Comparison of ENCODE assay signal across 14 cellular contexts in the genomic region with DNA sequence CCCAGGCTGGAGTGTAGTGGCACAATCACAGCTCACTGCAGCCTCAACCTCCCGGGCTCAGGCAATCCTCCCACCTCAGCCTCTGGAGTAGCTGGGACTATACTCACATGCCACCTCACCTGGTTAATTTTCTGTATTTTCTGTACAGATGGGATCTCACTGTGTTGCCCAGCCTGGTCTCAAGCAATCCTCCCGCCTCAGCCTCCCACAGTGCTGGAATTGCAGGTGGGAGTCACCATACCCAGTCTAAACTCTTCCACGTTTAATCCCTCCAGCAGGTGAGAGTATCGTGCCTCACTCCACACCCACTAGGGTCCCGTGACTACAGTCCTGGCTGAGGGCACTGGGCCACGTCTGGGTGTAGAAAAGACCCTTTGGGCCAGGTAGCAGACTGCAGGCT. TPM values are rescaled to one million over a fixed set of nuclear protein-coding genes. Genes with fewer than 3 reads are reported as not detected.
DNase-seq lines count a peak whose midpoint lies in the region; ATAC-seq lines count a peak whose summit lies in the region.
"Had no signal": no experiment of that assay in that cellular context is flagged by ENCODE, and none has a peak within 500 bp of the region (broad histone marks: within the 10 kb centered on the region; RNA-seq: fewer than 3 reads in every experiment).

No MANE protein-coding gene starts in this region.

- H3K9me3 Mint-ChIP-seq in activated CD4-positive, alpha-beta memory T cell treated with anti-CD3 and anti-CD28 coated beads, Interleukin-2, amount 10 ng/mL, durations not matched to agents 7 days and 5 days = no peaks in the 10 kb centered on the region
- H3K9me3 Mint-ChIP-seq in activated CD4-positive, alpha-beta memory T cell treated with anti-CD3 and anti-CD28 coated beads for 36 hours = no peaks in the 10 kb centered on the region

- H3K9me3 ChIP-seq in muscle layer of colon (ENCODE audit: low read length) = no peaks in the 10 kb centered on the region

- intact Hi-C loops in activated CD4-positive, alpha-beta memory T cell treated with anti-CD3 and anti-CD28 coated beads for 36 hours (cut with micrococcal nuclease) = loop anchor here (2.0 kb wide), 2 partner anchors 17 to 177 kb away; a partner anchor contains a TSS

- CTCF ChIA-PET in activated CD4-positive, alpha-beta memory T cell treated with anti-CD3 and anti-CD28 coated beads, Interleukin-2, amount 10 ng/mL, durations not matched to agents 7 days and 5 days (lab: Charles Lee) = interaction anchor here (0.6 to 4.1 kb wide), 7 partner anchors 12 to 177 kb away, joined by 3 to 71 read pairs (median 20); a partner anchor contains a TSS
- CTCF ChIA-PET in activated CD4-positive, alpha-beta memory T cell treated with anti-CD3 and anti-CD28 coated beads for 36 hours (lab: Charles Lee) = interaction anchor here (0.6 to 5.0 kb wide), 10 partner anchors 12 to 403 kb away, joined by 3 to 73 read pairs (median 9); a partner anchor contains a TSS

- H3K36me3 ChIP-seq in muscle layer of colon (ENCODE audit: insufficient read depth, low read length) = no peaks in the 10 kb centered on the region

- no peaks in the 10 kb centered on the region for H3K27me3 Mint-ChIP-seq in activated CD4-positive, alpha-beta memory T cell treated with anti-CD3 and anti-CD28 coated beads, Interleukin-2, amount 10 ng/mL, durations not matched to agents 7 days and 5 days
- H3K27me3 Mint-ChIP-seq in activated CD4-positive, alpha-beta memory T cell treated with anti-CD3 and anti-CD28 coated beads for 36 hours = no peaks in the 10 kb centered on the region

- POLR2A ChIA-PET in activated CD4-positive, alpha-beta memory T cell treated with anti-CD3 and anti-CD28 coated beads, Interleukin-2, amount 10 ng/mL, durations not matched to agents 7 days and 5 days (lab: Charles Lee) = interaction anchor here (1.6 kb wide), 1 partner anchor 42 kb away, joined by 5 read pairs; a partner anchor contains a TSS
- POLR2A ChIA-PET in activated CD4-positive, alpha-beta memory T cell treated with anti-CD3 and anti-CD28 coated beads for 36 hours (lab: Charles Lee) = no interaction called here

- H3K4me1 ChIP-seq in muscle layer of colon (ENCODE audit: insufficient read depth, low read length) = peaks cover 19% of the 10 kb centered on the region

- peaks cover 8% of the 10 kb centered on the region for H3K4me1 Mint-ChIP-seq in activated CD4-positive, alpha-beta memory T cell treated with anti-CD3 and anti-CD28 coated beads, Interleukin-2, amount 10 ng/mL, durations not matched to agents 7 days and 5 days
- peaks cover 7% of the 10 kb centered on the region for H3K4me1 Mint-ChIP-seq in activated CD4-positive, alpha-beta memory T cell treated with anti-CD3 and anti-CD28 coated beads for 36 hours (ENCODE audit: low read depth)

- H3K27ac ChIP-seq in angular gyrus (ENCODE audit: low read depth, low read length) = peak overlapping the region; percentile 90
- H3K27ac ChIP-seq in muscle layer of colon (ENCODE audit: low read depth, low read length) = no peak overlapping the region
- peak overlapping the region; percentile 88 for H3K27ac ChIP-seq in substantia nigra (ENCODE audit: low read depth, low read length, poor library complexity, severe bottlenecking)
- H3K27ac ChIP-seq: KMS-11 had no signal

- peak overlapping the region; percentile 58 for H3K9ac ChIP-seq in muscle layer of colon (ENCODE audit: low read length)
- H3K9ac ChIP-seq: KMS-11 had no signal

- H3K27ac Mint-ChIP-seq in activated CD4-positive, alpha-beta memory T cell treated with anti-CD3 and anti-CD28 coated beads, Interleukin-2, amount 10 ng/mL, durations not matched to agents 7 days and 5 days = no peak overlapping the region
- no peak overlapping the region for H3K27ac Mint-ChIP-seq in activated CD4-positive, alpha-beta memory T cell treated with anti-CD3 and anti-CD28 coated beads for 36 hours

- H3K27me3 ChIP-seq in muscle layer of colon (ENCODE audit: control insufficient read depth in 1 of 2, insufficient read depth in 2 of 2, low read length in 2 of 2) = no peaks in the 10 kb centered on the region

- no peak for ATAC-seq in HG03442 (IDR thresholded peaks at IDR 0.05; ENCODE audit: unreplicated experiment)
- ATAC-seq in HG03520 (IDR thresholded peaks at IDR 0.05; ENCODE audit: unreplicated experiment) = no peak
- ATAC-seq in HG03025 (IDR thresholded peaks at IDR 0.05; ENCODE audit: low FRiP score, unreplicated experiment) = no peak

- no peak overlapping the region for H3K4me3 ChIP-seq in muscle layer of colon (ENCODE audit: low read depth in 1 of 2, low read length in 2 of 2)

- peak overlapping the region; percentile 90 for H3K4me3 Mint-ChIP-seq in activated CD4-positive, alpha-beta memory T cell treated with anti-CD3 and anti-CD28 coated beads, Interleukin-2, amount 10 ng/mL, durations not matched to agents 7 days and 5 days
- no peak overlapping the region for H3K4me3 Mint-ChIP-seq in activated CD4-positive, alpha-beta memory T cell treated with anti-CD3 and anti-CD28 coated beads for 36 hours

- no peak for DNase-seq in activated CD4-positive, alpha-beta memory T cell treated with anti-CD3 and anti-CD28 coated beads, Interleukin-2, amount 10 ng/mL, durations not matched to agents 7 days and 5 days
- DNase-seq in activated CD4-positive, alpha-beta memory T cell treated with anti-CD3 and anti-CD28 coated beads for 36 hours = no peak
- DNase-seq in substantia nigra (lab: John Stamatoyannopoulos, UW) = no peak
- DNase-seq: HCEC 1CT, NCI-H2171, posterior cingulate gyrus, RPMI8226, WERI-Rb-1 had no signal

- H3K36me3 Mint-ChIP-seq in activated CD4-positive, alpha-beta memory T cell treated with anti-CD3 and anti-CD28 coated beads, Interleukin-2, amount 10 ng/mL, durations not matched to agents 7 days and 5 days (ENCODE audit: low read depth) = no peaks in the 10 kb centered on the region
- no peaks in the 10 kb centered on the region for H3K36me3 Mint-ChIP-seq in activated CD4-positive, alpha-beta memory T cell treated with anti-CD3 and anti-CD28 coated beads for 36 hours

RNA-seq across cellular contexts. Expression of a gene that starts 16.5 kb away (rescaled TPM):
- total RNA-seq in activated CD4-positive, alpha-beta memory T cell treated with anti-CD3 and anti-CD28 coated beads, Interleukin-2, amount 10 ng/mL, durations not matched to agents 7 days and 5 days = 10 to 100 TPM; 39.8 TPM
- 10 to 100 TPM; 59.8 to 61.5 TPM for total RNA-seq in activated CD4-positive, alpha-beta memory T cell treated with anti-CD3 and anti-CD28 coated beads for 36 hours

RNA-seq across cellular contexts. Expression of a gene that starts 39.0 kb away (rescaled TPM):
- total RNA-seq in activated CD4-positive, alpha-beta memory T cell treated with anti-CD3 and anti-CD28 coated beads, Interleukin-2, amount 10 ng/mL, durations not matched to agents 7 days and 5 days = not detected
- not detected for total RNA-seq in activated CD4-positive, alpha-beta memory T cell treated with anti-CD3 and anti-CD28 coated beads for 36 hours

RNA-seq across cellular contexts. Expression of a gene that starts 41.9 kb away (rescaled TPM):
- under 1 TPM; 0.28 to 0.45 TPM for total RNA-seq in activated CD4-positive, alpha-beta memory T cell treated with anti-CD3 and anti-CD28 coated beads, Interleukin-2, amount 10 ng/mL, durations not matched to agents 7 days and 5 days
- under 1 TPM; 0.36 to 0.40 TPM for total RNA-seq in activated CD4-positive, alpha-beta memory T cell treated with anti-CD3 and anti-CD28 coated beads for 36 hours

RNA-seq across cellular contexts. Expression of a gene that starts 42.0 kb away (rescaled TPM):
- total RNA-seq in activated CD4-positive, alpha-beta memory T cell treated with anti-CD3 and anti-CD28 coated beads, Interleukin-2, amount 10 ng/mL, durations not matched to agents 7 days and 5 days = under 1 TPM; 0.50 to 0.63 TPM
- under 1 TPM in 1 of 2 experiments, not detected in 1; 0.31 TPM for total RNA-seq in activated CD4-positive, alpha-beta memory T cell treated with anti-CD3 and anti-CD28 coated beads for 36 hours

RNA-seq across cellular contexts. Expression of a gene that starts 47.6 kb away (rescaled TPM):
- total RNA-seq in activated CD4-positive, alpha-beta memory T cell treated with anti-CD3 and anti-CD28 coated beads, Interleukin-2, amount 10 ng/mL, durations not matched to agents 7 days and 5 days = not detected
- not detected for total RNA-seq in activated CD4-positive, alpha-beta memory T cell treated with anti-CD3 and anti-CD28 coated beads for 36 hours
